In the genomic region with DNA sequence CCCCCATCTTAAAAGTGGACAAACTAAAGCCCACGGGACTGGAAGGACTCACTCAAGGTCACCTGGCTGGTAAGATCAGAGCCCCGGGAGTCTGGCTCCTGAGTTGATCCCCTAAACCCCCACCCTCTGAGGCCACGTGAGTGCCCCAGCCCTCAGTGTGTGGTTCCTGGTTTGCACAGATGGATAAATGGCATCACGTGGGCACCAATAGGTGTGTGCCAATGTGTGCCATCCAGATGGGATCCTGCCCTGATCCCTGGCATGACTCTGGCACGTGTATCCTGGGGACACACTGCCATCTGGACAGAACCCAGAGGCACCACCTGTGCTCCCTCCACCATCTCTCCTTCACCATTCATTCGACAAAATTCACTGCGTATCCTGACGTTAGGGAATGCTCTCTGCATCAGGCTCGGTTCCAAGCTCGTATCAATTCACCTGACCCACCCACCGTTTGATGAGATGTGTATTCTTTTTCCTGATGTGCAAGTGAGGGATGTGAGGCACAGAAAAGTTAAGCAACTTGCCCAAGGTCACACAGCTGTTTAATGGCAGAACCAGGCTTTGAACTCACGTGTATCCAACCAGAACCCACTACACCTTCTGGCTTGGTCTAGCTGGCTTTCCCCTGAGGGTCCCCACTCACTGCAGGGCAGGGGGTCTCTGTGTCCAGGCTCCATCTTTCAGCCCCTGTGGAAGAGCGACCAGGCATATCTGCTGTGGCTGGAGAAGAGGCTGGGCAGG, we compare ENCODE assay signal across 17 cellular contexts. TPM values are rescaled to one million over a fixed set of nuclear protein-coding genes. Genes with fewer than 3 reads are reported as not detected.
"Had no signal": no experiment of that assay in that cellular context is flagged by ENCODE, and none has a peak within 500 bp of the region (broad histone marks: within the 10 kb centered on the region; RNA-seq: fewer than 3 reads in every experiment).

No MANE protein-coding gene starts in this region.

- H3K36me3 ChIP-seq: brain microvascular endothelial cell, tibial nerve, vagina had no signal

- ATAC-seq: activated CD4-positive, CD25-positive, alpha-beta regulatory T cell treated with anti-CD3 and anti-CD28 coated beads, Interleukin-2, amount 50 U/mL, for 24 hours; effector memory CD8-positive, alpha-beta T cell; natural killer cell treated with Interleukin-12 subunit alpha and Interleukin-12 subunit beta and Interleukin-15 and Interleukin-18, amount 100 ng/mL, for 72 hours had no signal

- H3K27ac ChIP-seq: brain microvascular endothelial cell, tibial nerve, vagina had no signal

- DNase-seq: brain microvascular endothelial cell; effector memory CD8-positive, alpha-beta T cell; immature natural killer cell; mesendoderm; occipital lobe; small intestine; stimulated activated naive CD4-positive, alpha-beta T cell treated with Interleukin-2 at 50 U/mL for 16 hours had no signal

- H3K9me3 ChIP-seq: tibial nerve, vagina had no signal

- H3K4me3 ChIP-seq: tibial nerve, vagina had no signal

RNA-seq across cellular contexts. Expression of gene PAX7, which starts 49.8 kb away (rescaled TPM):
- total RNA-seq: activated naive CD8-positive, alpha-beta T cell treated with anti-CD3 and anti-CD28 coated beads, Interleukin-2, amount 10 ng/mL, durations not matched to agents 7 days and 5 days; chondrocyte; dermis blood vessel endothelial cell; fibroblast of lung; natural killer cell treated with Interleukin-12 subunit alpha and Interleukin-12 subunit beta and Interleukin-15 and Interleukin-18, amount 100 ng/mL, for 72 hours; occipital lobe; progenitor cell of endocrine pancreas; right cardiac atrium; tibial nerve; vagina had no signal
